Comparison of ENCODE assay signal across 8 cellular contexts in the genomic region with DNA sequence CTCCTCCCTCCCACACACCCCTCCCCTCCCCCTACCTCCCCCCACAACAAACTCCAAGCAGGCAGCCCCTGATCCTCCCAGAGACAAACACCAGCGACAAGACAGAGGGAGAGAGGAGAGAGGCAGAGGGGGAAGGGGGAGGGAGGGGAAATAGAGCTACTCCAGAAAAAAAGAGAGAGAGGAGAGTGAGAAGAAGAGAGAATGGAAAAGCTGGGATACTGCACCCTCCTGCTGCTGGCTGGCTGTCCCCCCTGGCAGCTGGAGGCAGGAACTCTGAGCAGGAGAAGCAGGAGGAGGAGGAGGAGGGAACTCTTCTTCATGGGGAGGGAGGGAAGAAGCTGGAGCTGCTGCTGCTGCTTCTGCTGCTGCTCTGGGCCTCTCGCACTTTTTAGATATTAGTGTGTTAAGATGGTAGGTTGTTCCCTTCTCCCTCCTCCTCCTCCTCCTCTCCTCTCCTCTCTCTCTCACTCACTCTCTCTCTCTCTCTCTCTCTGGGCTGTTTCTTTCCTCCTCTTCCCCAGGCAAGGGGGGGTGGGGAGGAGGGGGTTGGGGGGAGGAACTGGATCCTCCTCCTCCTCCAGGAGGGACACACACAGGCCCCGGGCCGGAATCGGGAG. TPM values are rescaled to one million over a fixed set of nuclear protein-coding genes. Genes with fewer than 3 reads are reported as not detected.
DNase-seq lines count a peak whose midpoint lies in the region; ATAC-seq, FAIRE-seq and TF ChIP-seq lines count a peak whose summit lies in the region.

No MANE protein-coding gene starts in this region.

- FAIRE-seq in HepG2 (lab: Jason Lieb, UNC), result no peak

- TF ChIP-seq CTCF in BE2C (IDR thresholded peaks at IDR 0.05; ENCODE audit: low read depth, low read length) (no peak), choroid plexus epithelial cell (conservative IDR thresholded peaks at IDR 0.05; ENCODE audit: low read depth, low read length) (no peak), HepG2 (CRISPR knock-in tag; IDR thresholded peaks at IDR 0.05) (no peak)

- POLR2A ChIA-PET in HepG2 (lab: Yijun Ruan, JAX), result interaction anchor here (0.5 to 0.6 kb wide), 2 partner anchors 87 to 175 kb away, joined by 3 to 4 read pairs; no protein-coding TSS in a partner anchor

- H3K79me2 ChIP-seq in HepG2 (ENCODE audit: insufficient read depth, low read length), result peaks cover 26% of the 10 kb centered on the region

- intact Hi-C loops in HepG2 (cut with micrococcal nuclease; ENCODE audit: unreplicated experiment), result loop anchor here (10.0 kb wide), 2 partner anchors 66 to 114 kb away; no protein-coding TSS in a partner anchor

- peak overlapping the region; percentile 62; the same call in 1 of the 2 replicates for H3K9ac ChIP-seq in HepG2 (ENCODE audit: insufficient read depth, low read depth, low read length)

- H4K20me1 ChIP-seq in HepG2 (ENCODE audit: insufficient read depth, low read length), result peaks cover 12% of the 10 kb centered on the region

- in situ Hi-C loops in HepG2 (cut with HindIII; ENCODE audit: extremely low pct_ligation_motif_present, low pct_unique_long_range_greater_than_20kb) (no loop called here), KBM-7 (cut with MboI; ENCODE audit: low pct_unique_long_range_greater_than_20kb, low sequenced_read_pairs) (no loop called here)

- H3K27me3 ChIP-seq in BE2C (no peaks in the 10 kb centered on the region), HepG2 (ENCODE audit: control insufficient read depth in 1 of 2, insufficient read depth in 2 of 2, low read length in 2 of 2) (peaks cover 0 to 2% of the 10 kb centered on the region in 2 experiments; a peak in 1 of 5 replicates)

- H3K9me3 Mint-ChIP-seq in T-helper 1 cell treated with Interleukin-12 subunit alpha and Interleukin-12 subunit beta and Interleukin-4 antibody, amounts not matched to agents 30 μg/mL and 1 μg/mL, for 36 hours, result no peaks in the 10 kb centered on the region

- no peak for TF ChIP-seq RAD21 in HepG2 (CRISPR knock-in tag; IDR thresholded peaks at IDR 0.05)

- WGBS in HepG2 (ENCODE audit: low lambda C conversion rate), result 0% methylated on average over 5 of the region's 5 CpGs

- no peak overlapping the region for H2AFZ ChIP-seq in HepG2 (ENCODE audit: low read length)

- CTCF ChIA-PET in HepG2 (lab: Yijun Ruan, JAX; ENCODE audit: low intra/inter-chr PET ratio, low total read pairs), result no interaction called here

- DNase-seq in BE2C (peak; percentile 50), NCI-H1105 treated with DMSO at 0.1 percent for 48 hours (lab: John Stamatoyannopoulos, UW) (peak; percentile 80), choroid plexus epithelial cell (ENCODE audit: low read depth) (peak; percentile 79), HepG2 (ENCODE audit: low spot score) (peak; percentile 41), KBM-7 (no peak)
- peak; percentile 49 for DNase-seq in stimulated activated CD8-positive, alpha-beta memory T cell treated with anti-CD3 and anti-CD28 coated beads, Interleukin-4, amount 100 ng/mL, for 48 hours

- H3K36me3 ChIP-seq in BE2C (no peaks in the 10 kb centered on the region), HepG2 (replicated peaks in 1 of 2; ENCODE audit: control insufficient read depth in 1 of 2, insufficient read depth in 2 of 2, low read length in 2 of 2) (no peaks in the 10 kb centered on the region)

- no peaks in the 10 kb centered on the region for H3K4me1 ChIP-seq in BE2C
- peaks cover 38% of the 10 kb centered on the region for H3K4me1 ChIP-seq in HepG2 (ENCODE audit: insufficient read depth, low read length)

- H3K4me1 Mint-ChIP-seq in T-helper 1 cell treated with Interleukin-12 subunit alpha and Interleukin-12 subunit beta and Interleukin-4 antibody, amounts not matched to agents 30 μg/mL and 1 μg/mL, for 36 hours (ENCODE audit: low read depth), result peaks cover 32% of the 10 kb centered on the region

- H3K4me3 Mint-ChIP-seq in T-helper 1 cell treated with Interleukin-12 subunit alpha and Interleukin-12 subunit beta and Interleukin-4 antibody, amounts not matched to agents 30 μg/mL and 1 μg/mL, for 36 hours, result peak overlapping the region; percentile 91

- H3K36me3 Mint-ChIP-seq in T-helper 1 cell treated with Interleukin-12 subunit alpha and Interleukin-12 subunit beta and Interleukin-4 antibody, amounts not matched to agents 30 μg/mL and 1 μg/mL, for 36 hours (ENCODE audit: low read depth), result no peaks in the 10 kb centered on the region

- peak; percentile 22 for ATAC-seq in GM21528 (IDR thresholded peaks at IDR 0.05; ENCODE audit: low FRiP score, unreplicated experiment)
- peak; percentile 61 for ATAC-seq in HepG2

- H3K27ac Mint-ChIP-seq in T-helper 1 cell treated with Interleukin-12 subunit alpha and Interleukin-12 subunit beta and Interleukin-4 antibody, amounts not matched to agents 30 μg/mL and 1 μg/mL, for 36 hours, result peak overlapping the region; percentile 91

- H3K4me3 ChIP-seq in BE2C (ENCODE audit: low read depth, low read length) (peak overlapping the region; percentile 59), choroid plexus epithelial cell (ENCODE audit: low read depth, low read length) (peak overlapping the region; percentile 73), HepG2 (replicated peaks in 1 of 3; ENCODE audit: insufficient read depth in 1 of 3, low read depth in 2 of 3, low read length in 3 of 3) (peak overlapping the region; percentile 60 to 78 (median 73))

- TF ChIP-seq POLR2A in HepG2 (IDR thresholded peaks at IDR 0.05; ENCODE audit: insufficient read depth in 1 of 2, low read depth in 2 of 2, low read length in 2 of 2), result no peak

- H3K4me2 ChIP-seq in HepG2 (ENCODE audit: low read depth, low read length), result peak overlapping the region; percentile 79

- H3K27me3 Mint-ChIP-seq in T-helper 1 cell treated with Interleukin-12 subunit alpha and Interleukin-12 subunit beta and Interleukin-4 antibody, amounts not matched to agents 30 μg/mL and 1 μg/mL, for 36 hours (ENCODE audit: low read depth), result no peaks in the 10 kb centered on the region

- H3K27ac ChIP-seq in HepG2 (ENCODE audit: extremely low read length, insufficient read depth, low read length), result peak overlapping the region; percentile 69

- no peak for TF ChIP-seq EP300 in HepG2 (IDR thresholded peaks at IDR 0.05; ENCODE audit: low read depth in 2 of 2, low read length in 2 of 2)
- no peak for TF ChIP-seq EP300 in HepG2 (CRISPR knock-in tag; IDR thresholded peaks at IDR 0.05; ENCODE audit: borderline replicate concordance)

- no TSS peak for BruUV-seq in HepG2 (replicated peaks; lab: Mats Ljungman, UMichigan)

- H3K9me3 ChIP-seq in BE2C (no peaks in the 10 kb centered on the region), HepG2 (ENCODE audit: low read length) (no peaks in the 10 kb centered on the region)

TF ChIP-seq in HepG2, 621 proteins besides CTCF, POLR2A, EP300 and RAD21 (continues in another document):
- TF ChIP-seq ARNTL (CRISPR knock-in tag; IDR thresholded peaks at IDR 0.05) (no peak), FOXK1 (CRISPR knock-in tag; IDR thresholded peaks at IDR 0.05; ENCODE audit: borderline replicate concordance, low read depth) (no peak), PCBP1 (IDR thresholded peaks at IDR 0.05; ENCODE audit: borderline replicate concordance, low read depth, low read length) (peak; percentile 53; the same call in 1 of the 2 replicates), SPEN (CRISPR knock-in tag; IDR thresholded peaks at IDR 0.05; ENCODE audit: low read depth) (no peak), PATZ1 (CRISPR knock-in tag; IDR thresholded peaks at IDR 0.05) (peak; percentile 36), MAZ (IDR thresholded peaks at IDR 0.05; ENCODE audit: borderline replicate concordance, low read depth, low read length) (no peak; the same call in 1 of the 2 replicates), MAZ (CRISPR knock-in tag; IDR thresholded peaks at IDR 0.05; ENCODE audit: low read depth) (peak; percentile 49), RELA (CRISPR knock-in tag; IDR thresholded peaks at IDR 0.05) (no peak)

RNA-seq across cellular contexts. Expression of gene PHF21A, which starts 0.4 kb away (rescaled TPM):
- 19.6 TPM for polyA plus RNA-seq in BE2C (2012; ENCODE audit: insufficient read depth, insufficient read length, low read depth)
- 4.1 and 5.6 TPM in 2 replicates for total RNA-seq in HepG2 (2016; rRNA removed; fragmentation: Illumina TruSeq; extraction: Trizol)
- 8.0 and 10.4 TPM in 2 replicates for total RNA-seq in HepG2 (2016; cell fraction: cytosol; rRNA removed; fragmentation: Illumina TruSeq; extraction: Trizol; ENCODE audit: low read depth)
- total RNA-seq in HepG2 (2016; cell fraction: insoluble cytoplasmic fraction; rRNA removed; fragmentation: Illumina TruSeq; extraction: Trizol), result 3.6 and 4.1 TPM in 2 replicates
- 5.6 and 5.7 TPM in 2 replicates for total RNA-seq in HepG2 (2016; cell fraction: membrane; rRNA removed; fragmentation: Illumina TruSeq; extraction: Trizol)
- total RNA-seq in HepG2 (2016; cell fraction: nucleus; rRNA removed; fragmentation: Illumina TruSeq; extraction: Trizol), result 7.8 and 14.3 TPM in 2 replicates
- 30.6 and 34.6 TPM in 2 replicates for polyA plus RNA-seq in HepG2 (2011; rRNA removed)
- polyA plus RNA-seq in HepG2 (2011; cell fraction: cytosol; rRNA removed), result 11.4 and 12.7 TPM in 2 replicates
- 69.2 and 75.3 TPM in 2 replicates for polyA plus RNA-seq in HepG2 (2011; cell fraction: nucleus; rRNA removed)
- polyA plus RNA-seq in HepG2 (2012), result 19.1 and 20.7 TPM in 2 replicates
- 1.9 and 2.3 TPM in 2 replicates for polyA plus RNA-seq in HepG2 (2016; cell fraction: cytosol; fragmentation: Illumina TruSeq; extraction: Trizol; ENCODE audit: low read depth)
- polyA plus RNA-seq in HepG2 (2016; cell fraction: insoluble cytoplasmic fraction; fragmentation: Illumina TruSeq; extraction: Trizol; ENCODE audit: low read depth), result 6.3 and 7.9 TPM in 2 replicates
- 5.0 and 6.3 TPM in 2 replicates for polyA plus RNA-seq in HepG2 (2016; cell fraction: membrane; fragmentation: Illumina TruSeq; extraction: Trizol; ENCODE audit: low read depth)
- polyA plus RNA-seq in HepG2 (2016; cell fraction: nucleus; fragmentation: Illumina TruSeq; extraction: Trizol; ENCODE audit: insufficient read depth, low read depth), result 17.7 and 22.1 TPM in 2 replicates
- 14.6 and 18.0 TPM in 2 replicates for polyA minus RNA-seq in HepG2 (2011; rRNA and poly(A)+ RNA removed; ENCODE audit: low replicate concordance)
- polyA minus RNA-seq in HepG2 (2011; cell fraction: cytosol; rRNA and poly(A)+ RNA removed), result 12.4 and 12.7 TPM in 2 replicates
- 42.5 and 54.2 TPM in 2 replicates for polyA minus RNA-seq in HepG2 (2011; cell fraction: nucleus; rRNA and poly(A)+ RNA removed)
